In the genomic region with DNA sequence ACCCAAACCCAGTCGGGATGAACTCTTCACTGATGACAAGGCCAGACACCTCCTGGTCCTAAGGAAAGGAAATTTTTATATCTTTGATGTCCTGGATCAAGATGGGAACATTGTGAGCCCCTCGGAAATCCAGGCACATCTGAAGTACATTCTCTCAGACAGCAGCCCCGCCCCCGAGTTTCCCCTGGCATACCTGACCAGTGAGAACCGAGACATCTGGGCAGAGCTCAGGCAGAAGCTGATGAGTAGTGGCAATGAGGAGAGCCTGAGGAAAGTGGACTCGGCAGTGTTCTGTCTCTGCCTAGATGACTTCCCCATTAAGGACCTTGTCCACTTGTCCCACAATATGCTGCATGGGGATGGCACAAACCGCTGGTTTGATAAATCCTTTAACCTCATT, we compare ENCODE assay signal across 21 cellular contexts. TPM values are rescaled to one million over a fixed set of nuclear protein-coding genes. Genes with fewer than 3 reads are reported as not detected.
DNase-seq lines count a peak whose midpoint lies in the region; ATAC-seq, FAIRE-seq and TF ChIP-seq lines count a peak whose summit lies in the region.
"Had no signal": no experiment of that assay in that cellular context is flagged by ENCODE, and none has a peak within 500 bp of the region (broad histone marks: within the 10 kb centered on the region; RNA-seq: fewer than 3 reads in every experiment).

No MANE protein-coding gene starts in this region.

- H4K91ac ChIP-seq in IMR-90 (ENCODE audit: insufficient read depth, low read depth, low read length): no peak overlapping the region

- H3K4me2 ChIP-seq in IMR-90 (ENCODE audit: low read depth, low read length): no peak overlapping the region
- H3K4me2 ChIP-seq in GM12878 (ENCODE audit: control insufficient read depth, insufficient read depth): no peak overlapping the region
- H3K4me2 ChIP-seq: A549, BLaER1 had no signal

- 80% methylated on average over 1 of the region's 7 CpGs; no CpG with 5 or more reads in 1 of the 2 experiments for WGBS in IMR-90 (ENCODE audit: extremely low coverage in 2 of 2, insufficient read length in 1 of 2), 2 experiments
- WGBS in GM12878 (ENCODE audit: insufficient coverage, insufficient replicate concordance, low lambda C conversion rate, missing lambda C conversion rate): 97% methylated on average over 7 of the region's 7 CpGs

- H3K9ac ChIP-seq in IMR-90 (ENCODE audit: low read depth, low read length) (no peak overlapping the region), GM12878 (ENCODE audit: control insufficient read depth, insufficient read depth, low read length) (no peak overlapping the region)
- H3K9ac ChIP-seq: BLaER1, GM23248 had no signal

- no peak overlapping the region for H2BK120ac ChIP-seq in IMR-90 (ENCODE audit: low read depth, low read length)

- no peak for FAIRE-seq in GM12878 (lab: Jason Lieb, UNC)
- FAIRE-seq: A549, GM12891, GM19239 had no signal

- dilution Hi-C loops in IMR-90 (cut with HindIII; ENCODE audit: low sequenced_read_pairs, unreplicated experiment): no loop called here

- H3K56ac ChIP-seq in IMR-90 (ENCODE audit: extremely low read depth, insufficient read depth, low read length): no peak overlapping the region

- no peak overlapping the region for H2BK20ac ChIP-seq in IMR-90 (ENCODE audit: low read depth, low read length)

- BruUV-seq in IMR-90 (replicated peaks; lab: Mats Ljungman, UMichigan) (TSS peak; percentile 41), GM12878 (replicated peaks; lab: Mats Ljungman, UMichigan) (no TSS peak)

- no peak overlapping the region for H2AFZ ChIP-seq in IMR-90 (replicated peaks; ENCODE audit: low read length, poor library complexity)
- no peak overlapping the region for H2AFZ ChIP-seq in GM12878 (ENCODE audit: control insufficient read depth, low read depth, low read length)
- H2AFZ ChIP-seq: GM23248 had no signal

- H3K4me1 Mint-ChIP-seq in activated CD8-positive, alpha-beta memory T cell treated with anti-CD3 and anti-CD28 coated beads, Interleukin-2, amount 10 ng/mL, durations not matched to agents 7 days and 5 days: no peaks in the 10 kb centered on the region
- H3K4me1 Mint-ChIP-seq: CD14-positive monocyte had no signal

- DNase-seq in activated CD8-positive, alpha-beta memory T cell treated with anti-CD3 and anti-CD28 coated beads, Interleukin-2, amount 10 ng/mL, durations not matched to agents 7 days and 5 days: peak; percentile 30
- DNase-seq in activated CD8-positive, alpha-beta memory T cell treated with anti-CD3 and anti-CD28 coated beads for 24 hours: no peak
- DNase-seq in IMR-90 (no peak), GM12878 (ENCODE audit: low read depth, low spot score) (no peak), left lobe of liver (ENCODE audit: low spot score) (no peak), AG08395 (ENCODE audit: low spot score) (no peak)
- no peak for DNase-seq in activated T-cell treated with anti-CD3 and anti-CD28 coated beads, Interleukin-2, amount 50 U/mL, for 48 hours
- DNase-seq: CD4-positive, alpha-beta memory T cell; DMS 273 treated with DMSO at 0.1 percent for 48 hours; DMS53; DND-41; EL; GM23248 had no signal

- ATAC-seq in activated CD8-positive, alpha-beta memory T cell treated with anti-CD3 and anti-CD28 coated beads, Interleukin-2, amount 10 ng/mL, durations not matched to agents 7 days and 5 days: no peak
- ATAC-seq in IMR-90 (ENCODE audit: low read depth) (no peak), GM12878 (no peak), left lobe of liver (peak; percentile 16), GM19351 (IDR thresholded peaks at IDR 0.05; ENCODE audit: unreplicated experiment) (no peak)
- ATAC-seq: A549 had no signal

- TF ChIP-seq EP300 in GM12878 (IDR thresholded peaks at IDR 0.05; ENCODE audit: borderline replicate concordance in 1 of 2, control insufficient read depth in 1 of 2, low read depth in 2 of 2, low read length in 2 of 2): no peak

- no peak overlapping the region for H3K18ac ChIP-seq in IMR-90 (ENCODE audit: low read depth, low read length)

- no peak overlapping the region for H2BK15ac ChIP-seq in IMR-90 (ENCODE audit: low read depth, low read length)

- POLR2A ChIA-PET in IMR-90 (lab: Charles Lee; ENCODE audit: unreplicated experiment): no interaction called here
- POLR2A ChIA-PET in GM12878 (lab: Charles Lee): no interaction called here

- H3K4me3 Mint-ChIP-seq in activated CD8-positive, alpha-beta memory T cell treated with anti-CD3 and anti-CD28 coated beads, Interleukin-2, amount 10 ng/mL, durations not matched to agents 7 days and 5 days: no peak overlapping the region
- H3K4me3 Mint-ChIP-seq: CD14-positive monocyte; CD4-positive, alpha-beta memory T cell had no signal

- H3K9me3 ChIP-seq in IMR-90 (ENCODE audit: control insufficient read depth, insufficient read depth, low read length) (peaks cover 6% of the 10 kb centered on the region), GM12878 (replicated peaks; ENCODE audit: control insufficient read depth, insufficient read depth, low read length) (peaks cover 11% of the 10 kb centered on the region; the same call in 2 of the 3 replicates)

- H3K4me3 ChIP-seq in IMR-90 (ENCODE audit: insufficient read depth, low read depth, low read length) (no peak overlapping the region), GM12878 (no peak overlapping the region)
- H3K4me3 ChIP-seq: A549, BLaER1, GM23248, HAP-1 had no signal

- peaks cover 4 to 5% of the 10 kb centered on the region in 2 experiments; a peak in 3 of 4 replicates for H3K79me1 ChIP-seq in IMR-90 (ENCODE audit: low read depth in 1 of 2, low read length in 2 of 2)

- H3K23ac ChIP-seq in IMR-90 (ENCODE audit: low read depth, low read length): no peak overlapping the region

- H4K8ac ChIP-seq in IMR-90 (ENCODE audit: low read depth in 2 of 2, low read length in 2 of 2): no peak overlapping the region

- SMC1A ChIA-PET in GM12878 (lab: Charles Lee; ENCODE audit: uncharacterized antibody, unreplicated experiment): no interaction called here

- no peak overlapping the region for H3K4ac ChIP-seq in IMR-90 (ENCODE audit: low read depth, low read length)

- peaks cover 7% of the 10 kb centered on the region for H3K9me3 Mint-ChIP-seq in activated CD8-positive, alpha-beta memory T cell treated with anti-CD3 and anti-CD28 coated beads, Interleukin-2, amount 10 ng/mL, durations not matched to agents 7 days and 5 days (ENCODE audit: low read depth)

- in situ Hi-C loops in IMR-90 (cut with MboI; ENCODE audit: low sequenced_read_pairs): no loop called here
- in situ Hi-C loops in GM12878 (cut with MboI): no loop called here

- intact Hi-C loops in IMR-90 (cut with micrococcal nuclease) (no loop called here), GM12878 (cut with micrococcal nuclease; ENCODE audit: unreplicated experiment) (no loop called here)

- H4K5ac ChIP-seq in IMR-90 (ENCODE audit: low read depth, low read length): no peak overlapping the region

- CTCF ChIA-PET in activated CD8-positive, alpha-beta memory T cell treated with anti-CD3 and anti-CD28 coated beads, Interleukin-2, amount 10 ng/mL, durations not matched to agents 7 days and 5 days (lab: Charles Lee): no interaction called here
- CTCF ChIA-PET in IMR-90 (lab: Yijun Ruan, JAX): no interaction called here
- CTCF ChIA-PET in GM12878 (lab: Yijun Ruan, JAX): no interaction called here

- TF ChIP-seq POLR2A in IMR-90 (IDR thresholded peaks at IDR 0.05; ENCODE audit: low read depth, low read length) (no peak), GM12878 (IDR thresholded peaks at IDR 0.05; ENCODE audit: low read depth, low read length) (0 out of 2 replicates have a peak, but pooled peaks have one; percentile 12)

- H3K79me2 ChIP-seq in GM12878 (ENCODE audit: control insufficient read depth, insufficient read depth, low read length): no peaks in the 10 kb centered on the region

- H2AK9ac ChIP-seq in IMR-90 (replicated peaks; ENCODE audit: low read depth, low read length, poor library complexity): no peak overlapping the region

- no peak overlapping the region for H3K27ac ChIP-seq in IMR-90 (ENCODE audit: insufficient read depth, low read length)
- H3K27ac ChIP-seq in GM12878 (ENCODE audit: control insufficient read depth, insufficient read depth): no peak overlapping the region
- H3K27ac ChIP-seq: 22Rv1, A549, BLaER1, GM23248 had no signal

- no peaks in the 10 kb centered on the region for H3K27me3 ChIP-seq in IMR-90 (ENCODE audit: control insufficient read depth, insufficient read depth, low read length)
- no peaks in the 10 kb centered on the region for H3K27me3 ChIP-seq in GM12878 (replicated peaks in 1 of 2; ENCODE audit: control insufficient read depth in 2 of 2, insufficient read depth in 2 of 2, low read length in 1 of 2)
- H3K27me3 ChIP-seq: BLaER1 had no signal

- no peaks in the 10 kb centered on the region for H3K27me3 Mint-ChIP-seq in activated CD8-positive, alpha-beta memory T cell treated with anti-CD3 and anti-CD28 coated beads, Interleukin-2, amount 10 ng/mL, durations not matched to agents 7 days and 5 days
- H3K27me3 Mint-ChIP-seq: CD4-positive, alpha-beta memory T cell had no signal

- H3K36me3 ChIP-seq in IMR-90 (ENCODE audit: control insufficient read depth, insufficient read depth, low read length) (peaks cover 54% of the 10 kb centered on the region), GM12878 (ENCODE audit: control insufficient read depth in 2 of 2, insufficient read depth in 2 of 2, low read length in 1 of 2) (peaks cover 8 to 30% of the 10 kb centered on the region in 2 experiments)

- H2BK5ac ChIP-seq in IMR-90 (ENCODE audit: low read depth, low read length, poor library complexity, severe bottlenecking): no peak overlapping the region

- H2AK5ac ChIP-seq in IMR-90 (ENCODE audit: low read depth, low read length): no peak overlapping the region

- TF ChIP-seq CTCF in IMR-90 (conservative IDR thresholded peaks at IDR 0.05; ENCODE audit: low read depth, low read length) (no peak), GM12878 (IDR thresholded peaks at IDR 0.05 in 2 of 3, conservative IDR thresholded peaks at IDR 0.05 in 1 of 3; ENCODE audit: control insufficient read depth in 2 of 3, extremely low read depth in 1 of 3, insufficient read depth in 1 of 3, low read depth in 3 of 3, low read length in 3 of 3) (no peak)

- no peak for TF ChIP-seq RAD21 in IMR-90 (IDR thresholded peaks at IDR 0.05; ENCODE audit: low read length)
- TF ChIP-seq RAD21 in GM12878 (IDR thresholded peaks at IDR 0.05; ENCODE audit: insufficient read depth, low read depth, low read length): no peak

- peaks cover 56% of the 10 kb centered on the region for H3K36me3 Mint-ChIP-seq in activated CD8-positive, alpha-beta memory T cell treated with anti-CD3 and anti-CD28 coated beads, Interleukin-2, amount 10 ng/mL, durations not matched to agents 7 days and 5 days

- no peaks in the 10 kb centered on the region for H3K9me1 ChIP-seq in IMR-90 (ENCODE audit: insufficient read depth, low read length)

- H3K4me1 ChIP-seq in IMR-90 (ENCODE audit: control insufficient read depth, insufficient read depth, low read length) (no peaks in the 10 kb centered on the region), GM12878 (ENCODE audit: control insufficient read depth, insufficient read depth, low read length) (no peaks in the 10 kb centered on the region)
- H3K4me1 ChIP-seq: A549, BLaER1, HAP-1 had no signal

- H4K20me1 ChIP-seq in IMR-90 (ENCODE audit: insufficient read depth, low read length) (no peaks in the 10 kb centered on the region), GM12878 (ENCODE audit: control insufficient read depth, insufficient read depth) (no peaks in the 10 kb centered on the region)
- H4K20me1 ChIP-seq: BLaER1 had no signal

- H3K27ac Mint-ChIP-seq in activated CD8-positive, alpha-beta memory T cell treated with anti-CD3 and anti-CD28 coated beads, Interleukin-2, amount 10 ng/mL, durations not matched to agents 7 days and 5 days: no peak overlapping the region
- H3K27ac Mint-ChIP-seq: CD4-positive, alpha-beta memory T cell had no signal

- no peak overlapping the region for H3K14ac ChIP-seq in IMR-90 (replicated peaks; ENCODE audit: low read depth, low read length)

- RAD21 ChIA-PET in GM12878 (lab: Charles Lee; ENCODE audit: unreplicated experiment): interaction anchor here (0.6 kb wide), 1 partner anchor 181 kb away, joined by 3 read pairs; no protein-coding TSS in a partner anchor

RNA-seq across cellular contexts. Expression of a gene that starts 10.1 kb away (rescaled TPM):
- 10 to 100 TPM; 41.4 to 48.2 TPM for total RNA-seq in activated CD8-positive, alpha-beta memory T cell treated with anti-CD3 and anti-CD28 coated beads, Interleukin-2, amount 10 ng/mL, durations not matched to agents 7 days and 5 days
- total RNA-seq in IMR-90 (2012; rRNA removed) (37.5 and 41.0 TPM in 2 replicates), GM12878 (2014; rRNA removed) (37.8 and 45.1 TPM in 2 replicates), GM12878 (2014; rRNA removed; fragmentation: Illumina TruSeq; extraction: Trizol) (35.2 and 36.1 TPM in 2 replicates), GM12878 (2021) (32.8 and 38.1 TPM in 2 replicates), left lobe of liver (27.7 TPM)
- polyA plus RNA-seq in IMR-90 (2012; rRNA removed) (55.5 and 58.9 TPM in 2 replicates), GM12878 (2011; rRNA removed) (62.9 and 66.8 TPM in 2 replicates), GM12878 (2014; fragmentation: Illumina TruSeq; extraction: Trizol) (43.3 and 43.6 TPM in 2 replicates), GM12878 (2014; fragmentation: Nextera tagmentation; extraction: Ambion mirVana) (10 to 100 TPM; 55.1 to 68.3 TPM), GM12878 (2014; rRNA removed) (41.8 and 45.7 TPM in 2 replicates), GM12878 (2016; fragmentation: Nextera tagmentation; extraction: Ambion mirVana) (10 to 100 TPM; 65.4 to 66.7 TPM)
- 29.8 and 38.7 TPM in 2 replicates for polyA plus RNA-seq in IMR-90 (2012; cell fraction: cytosol; rRNA removed)
- polyA plus RNA-seq in IMR-90 (2012; cell fraction: nucleus; rRNA removed; ENCODE audit: low replicate concordance): 40.0 and 112 TPM in 2 replicates
- total RNA-seq in GM12878 (2013; cell fraction: nucleolus; rRNA removed): 69.0 and 71.8 TPM in 2 replicates
- polyA plus RNA-seq in GM12878 (2011; ENCODE audit: low read depth): 34.6 TPM
- 45.0 and 48.2 TPM in 2 replicates for polyA plus RNA-seq in GM12878 (2011; cell fraction: cytosol; rRNA removed)
- polyA plus RNA-seq in GM12878 (2011; cell fraction: nucleus; rRNA removed): 50.8 and 67.9 TPM in 2 replicates
- 32.6 and 34.7 TPM in 2 replicates for polyA plus RNA-seq in GM12878 (2012)
- polyA minus RNA-seq in GM12878 (2011; rRNA and poly(A)+ RNA removed): 28.1 and 30.6 TPM in 2 replicates
- 5.1 and 8.4 TPM in 2 replicates for polyA minus RNA-seq in GM12878 (2011; cell fraction: cytosol; rRNA and poly(A)+ RNA removed)
- 39.0 and 53.4 TPM in 2 replicates for polyA minus RNA-seq in GM12878 (2011; cell fraction: nucleus; rRNA and poly(A)+ RNA removed)

RNA-seq across cellular contexts. Expression of a gene that starts 13.7 kb away (rescaled TPM):
- 10 to 100 TPM; 11.5 to 13.5 TPM for total RNA-seq in activated CD8-positive, alpha-beta memory T cell treated with anti-CD3 and anti-CD28 coated beads, Interleukin-2, amount 10 ng/mL, durations not matched to agents 7 days and 5 days
- total RNA-seq in IMR-90 (2012; rRNA removed) (14.2 and 16.0 TPM in 2 replicates), GM12878 (2014; rRNA removed) (34.6 and 35.1 TPM in 2 replicates), GM12878 (2014; rRNA removed; fragmentation: Illumina TruSeq; extraction: Trizol) (21.4 and 23.5 TPM in 2 replicates), GM12878 (2021) (26.9 and 29.4 TPM in 2 replicates), left lobe of liver (96.0 TPM)
- polyA plus RNA-seq in IMR-90 (2012; rRNA removed) (13.6 and 15.8 TPM in 2 replicates), GM12878 (2011; rRNA removed) (16.2 and 20.3 TPM in 2 replicates), GM12878 (2014; fragmentation: Illumina TruSeq; extraction: Trizol) (29.6 and 30.8 TPM in 2 replicates), GM12878 (2014; fragmentation: Nextera tagmentation; extraction: Ambion mirVana) (10 to 100 TPM; 10.1 to 10.9 TPM), GM12878 (2014; rRNA removed) (22.4 and 23.1 TPM in 2 replicates), GM12878 (2016; fragmentation: Nextera tagmentation; extraction: Ambion mirVana) (10 to 100 TPM; 33.1 to 36.2 TPM)
- 7.7 and 11.3 TPM in 2 replicates for polyA plus RNA-seq in IMR-90 (2012; cell fraction: cytosol; rRNA removed)
- polyA plus RNA-seq in IMR-90 (2012; cell fraction: nucleus; rRNA removed; ENCODE audit: low replicate concordance): 5.3 and 8.3 TPM in 2 replicates
- total RNA-seq in GM12878 (2013; cell fraction: nucleolus; rRNA removed): 19.9 and 21.9 TPM in 2 replicates
- polyA plus RNA-seq in GM12878 (2011; ENCODE audit: low read depth): 13.1 TPM
- 25.0 and 26.3 TPM in 2 replicates for polyA plus RNA-seq in GM12878 (2011; cell fraction: cytosol; rRNA removed)
- 9.3 and 11.3 TPM in 2 replicates for polyA plus RNA-seq in GM12878 (2011; cell fraction: nucleus; rRNA removed)
- polyA plus RNA-seq in GM12878 (2012): 15.7 and 18.9 TPM in 2 replicates
- 20.4 and 22.8 TPM in 2 replicates for polyA minus RNA-seq in GM12878 (2011; rRNA and poly(A)+ RNA removed)
- polyA minus RNA-seq in GM12878 (2011; cell fraction: cytosol; rRNA and poly(A)+ RNA removed): 6.7 and 7.5 TPM in 2 replicates
- polyA minus RNA-seq in GM12878 (2011; cell fraction: nucleus; rRNA and poly(A)+ RNA removed): 6.2 and 9.5 TPM in 2 replicates

RNA-seq across cellular contexts. Expression of a gene that starts 28.0 kb away (rescaled TPM):
- 10 to 100 TPM; 72.9 to 80.1 TPM for total RNA-seq in activated CD8-positive, alpha-beta memory T cell treated with anti-CD3 and anti-CD28 coated beads, Interleukin-2, amount 10 ng/mL, durations not matched to agents 7 days and 5 days
- total RNA-seq in IMR-90 (2012; rRNA removed) (3.8 and 26.4 TPM in 2 replicates), GM12878 (2014; rRNA removed) (62.6 and 67.5 TPM in 2 replicates), GM12878 (2014; rRNA removed; fragmentation: Illumina TruSeq; extraction: Trizol) (87.9 and 90.7 TPM in 2 replicates), GM12878 (2021) (66.8 and 70.7 TPM in 2 replicates), left lobe of liver (15.3 TPM)
- polyA plus RNA-seq in IMR-90 (2012; rRNA removed) (19.0 and 26.3 TPM in 2 replicates), GM12878 (2011; rRNA removed) (79.4 and 112 TPM in 2 replicates), GM12878 (2014; fragmentation: Illumina TruSeq; extraction: Trizol) (134 and 172 TPM in 2 replicates), GM12878 (2014; fragmentation: Nextera tagmentation; extraction: Ambion mirVana) (100 to 1,000 TPM in 1 of 2 experiments, 10 to 100 TPM in 1; 85.4 to 261 TPM), GM12878 (2014; rRNA removed) (129 and 140 TPM in 2 replicates), GM12878 (2016; fragmentation: Nextera tagmentation; extraction: Ambion mirVana) (10 to 100 TPM; 62.6 to 91.8 TPM)
- polyA plus RNA-seq in IMR-90 (2012; cell fraction: cytosol; rRNA removed): 2.2 and 3.2 TPM in 2 replicates
- polyA plus RNA-seq in IMR-90 (2012; cell fraction: nucleus; rRNA removed; ENCODE audit: low replicate concordance): 0.38 and 5.7 TPM in 2 replicates
- total RNA-seq in GM12878 (2013; cell fraction: nucleolus; rRNA removed): 21.7 and 23.6 TPM in 2 replicates
- polyA plus RNA-seq in GM12878 (2011; ENCODE audit: low read depth): 73.4 TPM
- polyA plus RNA-seq in GM12878 (2011; cell fraction: cytosol; rRNA removed): 11.5 and 18.6 TPM in 2 replicates
- 12.1 and 20.2 TPM in 2 replicates for polyA plus RNA-seq in GM12878 (2011; cell fraction: nucleus; rRNA removed)
- polyA plus RNA-seq in GM12878 (2012): 79.8 and 121 TPM in 2 replicates
- polyA minus RNA-seq in GM12878 (2011; rRNA and poly(A)+ RNA removed): 14.7 and 20.8 TPM in 2 replicates
- polyA minus RNA-seq in GM12878 (2011; cell fraction: cytosol; rRNA and poly(A)+ RNA removed): 11.8 and 17.3 TPM in 2 replicates
- 7.4 and 19.2 TPM in 2 replicates for polyA minus RNA-seq in GM12878 (2011; cell fraction: nucleus; rRNA and poly(A)+ RNA removed)
